ENCODE assay signal across 9 cellular contexts in the genomic region with DNA sequence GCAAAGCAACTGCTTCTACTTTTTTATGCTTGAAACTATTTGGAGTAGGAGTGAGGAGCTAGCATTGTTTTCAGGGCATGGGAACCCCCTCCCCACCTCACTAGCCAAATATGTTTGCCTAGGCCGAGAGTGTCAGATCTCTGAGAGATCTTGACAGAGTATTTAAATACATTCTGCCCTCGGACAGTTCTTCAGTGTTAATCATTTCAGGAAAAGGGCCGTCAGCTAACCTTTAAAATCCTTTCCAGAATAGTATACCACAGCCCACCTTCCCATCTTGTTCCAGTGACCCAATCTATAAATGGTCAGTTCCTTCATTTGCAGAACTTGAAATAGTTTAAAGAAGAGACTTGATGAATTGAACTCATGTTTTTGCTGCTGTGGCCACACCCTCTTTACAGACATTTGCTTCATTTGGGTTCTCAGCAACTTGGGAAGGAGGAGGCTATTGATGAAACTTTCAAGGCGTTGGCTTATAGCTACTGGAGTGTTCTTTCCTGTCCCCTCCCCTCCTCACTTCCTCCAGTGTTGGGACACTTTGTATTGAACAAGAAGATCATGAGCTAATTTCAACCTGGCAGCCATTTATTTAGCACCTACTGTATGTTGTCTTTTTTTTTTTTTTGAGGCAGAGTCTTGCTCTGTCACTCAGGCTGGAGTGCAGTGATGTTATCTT. TPM values are rescaled to one million over a fixed set of nuclear protein-coding genes. Genes with fewer than 3 reads are reported as not detected.
DNase-seq lines count a peak whose midpoint lies in the region; ATAC-seq and TF ChIP-seq lines count a peak whose summit lies in the region.
"Not testable (repeated sequence)": the region's sequence is repeated elsewhere in the genome, so short reads cannot be mapped to it uniquely, and the experiment has no call there.
"Had no signal": no experiment of that assay in that cellular context is flagged by ENCODE, and none has a peak within 500 bp of the region (broad histone marks: within the 10 kb centered on the region; RNA-seq: fewer than 3 reads in every experiment).

No MANE protein-coding gene starts in this region.

- not testable (repeated sequence) for H3F3A ChIP-seq in SK-N-SH (replicated peaks; ENCODE audit: insufficient read depth)

- H3K79me2 ChIP-seq in SK-N-SH (ENCODE audit: insufficient read depth), result peaks cover 10% of the 10 kb centered on the region; the same call in 1 of the 2 replicates

- not testable (repeated sequence) for H3K4ac ChIP-seq in IMR-90 (ENCODE audit: low read depth, low read length)

- H3K14ac ChIP-seq in IMR-90 (replicated peaks; ENCODE audit: low read depth, low read length), result not testable (repeated sequence)

- H2AK9ac ChIP-seq in IMR-90 (replicated peaks; ENCODE audit: low read depth, low read length, poor library complexity), result not testable (repeated sequence)

- WGBS in IMR-90 (ENCODE audit: extremely low coverage in 2 of 2, insufficient read length in 1 of 2), 2 experiments, result no CpG with 5 or more reads among the region's 4 CpGs
- 87% methylated on average over 4 of the region's 4 CpGs for WGBS in SK-N-SH (ENCODE audit: low lambda C conversion rate)

- not testable (repeated sequence) for H3K36me3 ChIP-seq in IMR-90 (ENCODE audit: control insufficient read depth, insufficient read depth, low read length); SK-N-SH (replicated peaks in 1 of 2; ENCODE audit: control insufficient read depth in 1 of 2, insufficient read depth in 2 of 2, low read length in 1 of 2); brain microvascular endothelial cell (replicated peaks)

- H4K8ac ChIP-seq in IMR-90 (ENCODE audit: low read depth in 2 of 2, low read length in 2 of 2), result not testable (repeated sequence)

- TF ChIP-seq POLR2A in IMR-90 (IDR thresholded peaks at IDR 0.05; ENCODE audit: low read depth, low read length), result not testable (repeated sequence)

- H4K20me1 ChIP-seq in IMR-90 (ENCODE audit: insufficient read depth, low read length); SK-N-SH (ENCODE audit: insufficient read depth): not testable (repeated sequence)

- H2AK5ac ChIP-seq in IMR-90 (ENCODE audit: low read depth, low read length), result not testable (repeated sequence)

- not testable (repeated sequence) for H2BK20ac ChIP-seq in IMR-90 (ENCODE audit: low read depth, low read length)

- TF ChIP-seq CTCF in IMR-90 (conservative IDR thresholded peaks at IDR 0.05; ENCODE audit: low read depth, low read length); SK-N-SH (IDR thresholded peaks at IDR 0.05); brain microvascular endothelial cell (IDR thresholded peaks at IDR 0.05; ENCODE audit: low read depth, low read length, missing control alignments); omental fat pad (IDR thresholded peaks at IDR 0.05): not testable (repeated sequence)

- H3K18ac ChIP-seq in IMR-90 (ENCODE audit: low read depth, low read length), result peak overlapping the region; percentile 52; the same call in 1 of the 2 replicates

- not testable (repeated sequence) for H3K9me3 ChIP-seq in IMR-90 (ENCODE audit: control insufficient read depth, insufficient read depth, low read length); SK-N-SH

- peak; percentile 33 for DNase-seq in ACHN
- DNase-seq in IMR-90; SK-N-SH; Right ventricle myocardium inferior (ENCODE audit: missing footprints); left lobe of liver (ENCODE audit: low spot score); omental fat pad (ENCODE audit: low spot score): not testable (repeated sequence)
- peak; percentile 14 for DNase-seq in brain microvascular endothelial cell
- DNase-seq in superior temporal gyrus (ENCODE audit: extremely low spot score), result peak; percentile 5

- not testable (repeated sequence) for TF ChIP-seq EP300 in SK-N-SH (IDR thresholded peaks at IDR 0.05; ENCODE audit: borderline replicate concordance in 1 of 2, low read depth in 1 of 2, low read length in 1 of 2)

- not testable (repeated sequence) for H4K5ac ChIP-seq in IMR-90 (ENCODE audit: low read depth, low read length)

- H2BK15ac ChIP-seq in IMR-90 (ENCODE audit: low read depth, low read length), result not testable (repeated sequence)

- not testable (repeated sequence) for H3K4me1 ChIP-seq in IMR-90 (ENCODE audit: control insufficient read depth, insufficient read depth, low read length); SK-N-SH (ENCODE audit: control insufficient read depth in 1 of 2, insufficient read depth in 2 of 2, low read depth in 1 of 2, low read length in 1 of 2)

- dilution Hi-C loops in IMR-90 (cut with HindIII; ENCODE audit: low sequenced_read_pairs, unreplicated experiment), result not testable (repeated sequence)

- intact Hi-C loops in IMR-90 (cut with micrococcal nuclease); Right ventricle myocardium inferior (cut with DNase I): not testable (repeated sequence)

- not testable (repeated sequence) for H3K9ac ChIP-seq in IMR-90 (ENCODE audit: low read depth, low read length); SK-N-SH

- TF ChIP-seq RAD21 in IMR-90 (IDR thresholded peaks at IDR 0.05; ENCODE audit: low read length); SK-N-SH (IDR thresholded peaks at IDR 0.05; ENCODE audit: low read length): not testable (repeated sequence)

- POLR2A ChIA-PET in IMR-90 (lab: Charles Lee; ENCODE audit: unreplicated experiment); SK-N-SH (lab: Yijun Ruan, JAX): not testable (repeated sequence)

- peak overlapping the region; percentile 56; the same call in 1 of the 2 replicates for H3K27ac ChIP-seq in IMR-90 (ENCODE audit: insufficient read depth, low read length)
- not testable (repeated sequence) for H3K27ac ChIP-seq in SK-N-SH (ENCODE audit: low read depth in 2 of 2, low read length in 1 of 2)
- H3K27ac ChIP-seq in brain microvascular endothelial cell, result peak overlapping the region; percentile 47

- H3K27me3 ChIP-seq in IMR-90 (ENCODE audit: control insufficient read depth, insufficient read depth, low read length); SK-N-SH (ENCODE audit: insufficient read depth); brain microvascular endothelial cell (replicated peaks): not testable (repeated sequence)

- not testable (repeated sequence) for H4K91ac ChIP-seq in IMR-90 (ENCODE audit: insufficient read depth, low read depth, low read length)

- H3K23ac ChIP-seq in IMR-90 (ENCODE audit: low read depth, low read length), result not testable (repeated sequence)

- not testable (repeated sequence) for H3K56ac ChIP-seq in IMR-90 (ENCODE audit: extremely low read depth, insufficient read depth, low read length)

- in situ Hi-C loops in ACHN (cut with HindIII; ENCODE audit: low pct_ligation_motif_present, low pct_unique_long_range_greater_than_20kb, low sequenced_read_pairs); IMR-90 (cut with MboI; ENCODE audit: low sequenced_read_pairs); brain microvascular endothelial cell (cut with HindIII; ENCODE audit: low pct_ligation_motif_present, low sequenced_read_pairs): not testable (repeated sequence)

- BruUV-seq in IMR-90 (replicated peaks; lab: Mats Ljungman, UMichigan), result not testable (repeated sequence)

- H3K9me1 ChIP-seq in IMR-90 (ENCODE audit: insufficient read depth, low read length), result not testable (repeated sequence)

- peak overlapping the region; percentile 62 for H2BK5ac ChIP-seq in IMR-90 (ENCODE audit: low read depth, low read length, poor library complexity, severe bottlenecking)

- not testable (repeated sequence) for H2AFZ ChIP-seq in IMR-90 (replicated peaks; ENCODE audit: low read length, poor library complexity); SK-N-SH (ENCODE audit: low read depth)

- peak overlapping the region; percentile 88 for H3K4me2 ChIP-seq in IMR-90 (ENCODE audit: low read depth, low read length)
- H3K4me2 ChIP-seq in SK-N-SH, result 0 out of 2 replicates have a peak overlapping the region, but pooled peaks have one; percentile 24

- H3K4me3 ChIP-seq in IMR-90 (ENCODE audit: insufficient read depth, low read depth, low read length); SK-N-SH (ENCODE audit: low read depth in 2 of 2, low read length in 1 of 2); brain microvascular endothelial cell (ENCODE audit: low read depth, low read length): not testable (repeated sequence)

- not testable (repeated sequence) for H3K79me1 ChIP-seq in IMR-90 (ENCODE audit: low read depth in 1 of 2, low read length in 2 of 2)

- H2BK120ac ChIP-seq in IMR-90 (ENCODE audit: low read depth, low read length), result not testable (repeated sequence)

- CTCF ChIA-PET in IMR-90 (lab: Yijun Ruan, JAX); SK-N-SH (lab: Yijun Ruan, JAX): not testable (repeated sequence)

- not testable (repeated sequence) for H3K9me2 ChIP-seq in SK-N-SH

- not testable (repeated sequence) for ATAC-seq in IMR-90 (ENCODE audit: low read depth)
- ATAC-seq in Right ventricle myocardium inferior, result peak; percentile 73
- ATAC-seq in left lobe of liver, result peak; percentile 33
- ATAC-seq in omental fat pad (ENCODE audit: low FRiP score), result peak; percentile 37

RNA-seq across cellular contexts. Expression of gene SRGAP2, which starts 17.1 kb away (rescaled TPM):
- total RNA-seq in IMR-90 (2012; rRNA removed), result 33.3 and 50.3 TPM in 2 replicates
- 19.7 and 20.7 TPM in 2 replicates for polyA plus RNA-seq in IMR-90 (2012; rRNA removed)
- 8.1 and 12.3 TPM in 2 replicates for polyA plus RNA-seq in IMR-90 (2012; cell fraction: cytosol; rRNA removed)
- polyA plus RNA-seq in IMR-90 (2012; cell fraction: nucleus; rRNA removed; ENCODE audit: low replicate concordance), result 46.8 and 67.8 TPM in 2 replicates
- 18.2 and 19.3 TPM in 2 replicates for polyA plus RNA-seq in SK-N-SH (2012; rRNA removed)
- polyA plus RNA-seq in SK-N-SH (2012; cell fraction: cytosol; rRNA removed), result 11.7 and 13.4 TPM in 2 replicates
- 88.1 and 90.9 TPM in 2 replicates for polyA plus RNA-seq in SK-N-SH (2012; cell fraction: nucleus; rRNA removed)
- 20.7 TPM for total RNA-seq in Right ventricle myocardium inferior
- total RNA-seq in left lobe of liver, result 13.2 TPM
- total RNA-seq in omental fat pad, result 100 to 1,000 TPM in 1 of 4 donors, 10 to 100 TPM in 3; 55.8 to 118 (median 67.3) TPM

RNA-seq across cellular contexts. Expression of gene FAM72A, which starts 17.8 kb away (rescaled TPM):
- total RNA-seq in IMR-90 (2012; rRNA removed) (2.2 and 4.2 TPM in 2 replicates), Right ventricle myocardium inferior (1.6 TPM), left lobe of liver (0.23 TPM), omental fat pad (1 to 10 TPM; 1.6 to 8.4 (median 3.7) TPM)
- polyA plus RNA-seq in IMR-90 (2012; rRNA removed) (3.8 and 5.0 TPM in 2 replicates), SK-N-SH (2012; rRNA removed) (8.1 and 8.8 TPM in 2 replicates)
- 2.3 and 2.4 TPM in 2 replicates for polyA plus RNA-seq in IMR-90 (2012; cell fraction: cytosol; rRNA removed)
- 2.4 and 6.2 TPM in 2 replicates for polyA plus RNA-seq in IMR-90 (2012; cell fraction: nucleus; rRNA removed; ENCODE audit: low replicate concordance)
- polyA plus RNA-seq in SK-N-SH (2012; cell fraction: cytosol; rRNA removed), result 8.9 and 9.2 TPM in 2 replicates
- 11.8 and 13.9 TPM in 2 replicates for polyA plus RNA-seq in SK-N-SH (2012; cell fraction: nucleus; rRNA removed)
- total RNA-seq: bronchial epithelial cell had no signal
